Comparison of ENCODE assay signal across 3 cellular contexts in genomic region chr20:43433250-43433854, GRCh38.
TF ChIP-seq lines count a peak whose summit lies in the region.

No MANE protein-coding gene starts in this region.

TF ChIP-seq in HEK293, 187 proteins besides CTCF, POLR2A, EP300 and RAD21:
- no peak for TF ChIP-seq ZNF544 (tag by site-specific recombination; IDR thresholded peaks at IDR 0.05)
- TF ChIP-seq, protein P1, sequence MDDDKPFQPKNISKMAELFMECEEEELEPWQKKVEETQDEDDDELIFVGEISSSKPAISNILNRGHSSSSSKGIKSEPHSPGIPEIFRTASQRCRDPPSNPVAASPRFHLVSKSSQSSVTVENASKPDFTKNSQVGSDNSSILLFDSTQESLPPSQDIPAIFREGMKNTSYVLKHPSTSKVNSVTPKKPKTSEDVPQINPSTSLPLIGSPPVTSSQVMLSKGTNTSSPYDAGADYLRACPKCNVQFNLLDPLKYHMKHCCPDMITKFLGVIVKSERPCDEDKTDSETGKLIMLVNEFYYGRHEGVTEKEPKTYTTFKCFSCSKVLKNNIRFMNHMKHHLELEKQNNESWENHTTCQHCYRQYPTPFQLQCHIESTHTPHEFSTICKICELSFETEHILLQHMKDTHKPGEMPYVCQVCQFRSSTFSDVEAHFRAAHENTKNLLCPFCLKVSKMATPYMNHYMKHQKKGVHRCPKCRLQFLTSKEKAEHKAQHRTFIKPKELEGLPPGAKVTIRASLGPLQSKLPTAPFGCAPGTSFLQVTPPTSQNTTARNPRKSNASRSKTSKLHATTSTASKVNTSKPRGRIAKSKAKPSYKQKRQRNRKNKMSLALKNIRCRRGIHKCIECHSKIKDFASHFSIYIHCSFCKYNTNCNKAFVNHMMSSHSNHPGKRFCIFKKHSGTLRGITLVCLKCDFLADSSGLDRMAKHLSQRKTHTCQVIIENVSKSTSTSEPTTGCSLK (tag by site-specific recombination; IDR thresholded peaks at IDR 0.05), result no peak
- no peak for TF ChIP-seq ZNF324 (tag by site-specific recombination; IDR thresholded peaks at IDR 0.05)
- no peak for TF ChIP-seq IKZF3 (tag by site-specific recombination; IDR thresholded peaks at IDR 0.05)
- TF ChIP-seq TRIM28 (IDR thresholded peaks at IDR 0.05; ENCODE audit: borderline replicate concordance, low read length), result no peak
- peak; percentile 88 for TF ChIP-seq ZNF366 (tag by site-specific recombination; conservative IDR thresholded peaks at IDR 0.05)
TF ChIP-seq in HEK293: peak in this region for 1.

TF ChIP-seq in K562, 482 proteins besides CTCF, POLR2A, EP300 and RAD21:
- peak; percentile 95 for TF ChIP-seq ZNF512 (tag; IDR thresholded peaks at IDR 0.05)
- TF ChIP-seq RHOXF2B (CRISPR knock-in tag; conservative IDR thresholded peaks at IDR 0.05), result no peak

TF ChIP-seq in HepG2, 621 proteins besides CTCF, POLR2A, EP300 and RAD21:
- TF ChIP-seq ATF7 (IDR thresholded peaks at IDR 0.05), result 0 out of 2 replicates have a peak, but pooled peaks have one; percentile 2
- no peak for TF ChIP-seq ATF7 (CRISPR knock-in tag; IDR thresholded peaks at IDR 0.05)
- peak; percentile 87 for TF ChIP-seq ZNF512 (CRISPR knock-in tag; IDR thresholded peaks at IDR 0.05)
- TF ChIP-seq NONO (IDR thresholded peaks at IDR 0.05), result 0 out of 2 replicates have a peak, but pooled peaks have one; percentile 29
- no peak for TF ChIP-seq NONO (CRISPR knock-in tag; conservative IDR thresholded peaks at IDR 0.05)
- TF ChIP-seq ZNF672 (CRISPR knock-in tag; IDR thresholded peaks at IDR 0.05), result no peak
